In the genomic region with DNA sequence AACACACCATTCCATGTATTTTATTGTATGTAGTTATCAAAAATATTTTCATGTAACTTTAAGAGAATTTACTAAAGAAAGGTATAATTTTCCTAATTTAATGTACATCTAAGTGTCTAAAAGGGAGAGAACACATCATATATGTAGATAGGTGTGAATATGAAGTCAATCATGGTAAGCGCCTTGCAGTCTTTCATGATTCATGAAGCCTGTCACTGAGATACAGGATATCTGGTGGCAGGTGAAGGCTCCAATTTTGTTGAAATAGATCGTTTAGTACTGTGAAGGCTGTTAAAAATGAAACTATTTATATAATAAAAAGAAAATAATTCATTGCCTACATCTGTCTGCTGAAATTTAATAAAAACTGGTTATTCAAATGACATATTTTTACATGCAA, we compare ENCODE assay signal across 24 cellular contexts.
"Had no signal": no experiment of that assay in that cellular context is flagged by ENCODE, and none has a peak within 500 bp of the region (broad histone marks: within the 10 kb centered on the region; RNA-seq: fewer than 3 reads in every experiment).

No MANE protein-coding gene starts in this region.

- DNase-seq: stimulated activated CD4-positive, alpha-beta T cell treated with anti-CD3 and anti-CD28 coated beads, Interleukin-2, amount 100 ng/mL, for 48 hours; stimulated activated CD4-positive, alpha-beta T cell treated with anti-CD3 and anti-CD28 coated beads, Interleukin-4, amount 100 ng/mL, for 1 hour; stimulated activated CD4-positive, alpha-beta T cell treated with anti-CD3 and anti-CD28 coated beads, Interleukin-4, amount 100 ng/mL, for 24 hours; stimulated activated CD4-positive, alpha-beta T cell treated with anti-CD3 and anti-CD28 coated beads, Interleukin-4, amount 100 ng/mL, for 4 hours; stimulated activated CD8-positive, alpha-beta memory T cell treated with anti-CD3 and anti-CD28 coated beads, Interleukin-4, amount 100 ng/mL, for 48 hours; stimulated activated naive B cell treated with anti-CD40 and anti-IgM and Interleukin-4, amounts not matched to agents 10 μg/mL and 1 μg/mL and 100 μg/mL, for 72 hours; stimulated activated naive CD4-positive, alpha-beta T cell; stimulated activated naive CD4-positive, alpha-beta T cell treated with Interleukin-2 at 50 U/mL for 16 hours; stimulated activated naive CD8-positive, alpha-beta T cell treated with anti-CD3 and anti-CD28 coated beads, Interleukin-15, amount 100 ng/mL, for 72 hours; stimulated activated naive CD8-positive, alpha-beta T cell treated with anti-CD3 and anti-CD28 coated beads, Interleukin-15, Interleukin-2, amounts not matched to agents 100 U/mL and 50 U/mL, for 24 hours; stomach; substantia nigra; testis; thyroid gland; tibial artery; transverse colon; trophoblast cell; upper lobe of left lung; upper lobe of right lung; uterus had no signal

- H3K4me3 ChIP-seq: stomach, suprapubic skin, testis, thoracic aorta, thyroid gland, tibial artery, tibial nerve, transverse colon, upper lobe of left lung, upper lobe of right lung, uterus, vagina had no signal

- H3K36me3 ChIP-seq: stomach, suprapubic skin, thoracic aorta, thyroid gland, tibial artery, tibial nerve, transverse colon, upper lobe of left lung, upper lobe of right lung, uterus, vagina had no signal

- H3K9me3 ChIP-seq: stomach, suprapubic skin, testis, thoracic aorta, thyroid gland, tibial artery, tibial nerve, transverse colon, upper lobe of left lung, upper lobe of right lung, uterus, vagina had no signal

- H3K27me3 ChIP-seq: suprapubic skin, testis, thyroid gland, tibial nerve, transverse colon, upper lobe of left lung, upper lobe of right lung, uterus, vagina had no signal

- H3K27ac ChIP-seq: stomach, suprapubic skin, testis, thoracic aorta, thyroid gland, tibial artery, tibial nerve, transverse colon, upper lobe of left lung, upper lobe of right lung, uterus, vagina had no signal
